Comparison of ENCODE assay signal across 1 cellular context in the genomic region with DNA sequence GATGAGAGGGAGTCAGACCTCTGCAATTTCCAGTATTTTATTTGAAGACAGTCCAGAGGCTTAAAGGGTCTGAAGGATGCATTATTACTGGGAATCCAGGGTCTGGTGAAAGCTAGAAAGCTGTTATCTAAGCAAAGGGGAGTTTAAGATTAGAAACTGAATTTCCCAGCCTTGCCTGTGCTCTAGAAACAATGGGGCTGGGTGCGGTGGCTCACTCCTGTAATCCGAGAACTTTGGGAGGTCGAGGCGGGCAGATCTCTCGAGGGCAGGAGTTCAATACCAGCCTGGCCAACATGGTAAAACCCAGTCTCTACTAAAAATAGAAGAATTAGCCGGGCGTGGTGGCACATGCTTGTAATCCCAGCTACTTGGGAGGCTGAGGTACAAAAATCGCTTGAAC.
TF ChIP-seq lines count a peak whose summit lies in the region.

No MANE protein-coding gene starts in this region.

TF ChIP-seq in GM23338, 12 proteins besides CTCF, POLR2A, EP300 and RAD21 (continued from another document):
- TF ChIP-seq, protein P1, sequence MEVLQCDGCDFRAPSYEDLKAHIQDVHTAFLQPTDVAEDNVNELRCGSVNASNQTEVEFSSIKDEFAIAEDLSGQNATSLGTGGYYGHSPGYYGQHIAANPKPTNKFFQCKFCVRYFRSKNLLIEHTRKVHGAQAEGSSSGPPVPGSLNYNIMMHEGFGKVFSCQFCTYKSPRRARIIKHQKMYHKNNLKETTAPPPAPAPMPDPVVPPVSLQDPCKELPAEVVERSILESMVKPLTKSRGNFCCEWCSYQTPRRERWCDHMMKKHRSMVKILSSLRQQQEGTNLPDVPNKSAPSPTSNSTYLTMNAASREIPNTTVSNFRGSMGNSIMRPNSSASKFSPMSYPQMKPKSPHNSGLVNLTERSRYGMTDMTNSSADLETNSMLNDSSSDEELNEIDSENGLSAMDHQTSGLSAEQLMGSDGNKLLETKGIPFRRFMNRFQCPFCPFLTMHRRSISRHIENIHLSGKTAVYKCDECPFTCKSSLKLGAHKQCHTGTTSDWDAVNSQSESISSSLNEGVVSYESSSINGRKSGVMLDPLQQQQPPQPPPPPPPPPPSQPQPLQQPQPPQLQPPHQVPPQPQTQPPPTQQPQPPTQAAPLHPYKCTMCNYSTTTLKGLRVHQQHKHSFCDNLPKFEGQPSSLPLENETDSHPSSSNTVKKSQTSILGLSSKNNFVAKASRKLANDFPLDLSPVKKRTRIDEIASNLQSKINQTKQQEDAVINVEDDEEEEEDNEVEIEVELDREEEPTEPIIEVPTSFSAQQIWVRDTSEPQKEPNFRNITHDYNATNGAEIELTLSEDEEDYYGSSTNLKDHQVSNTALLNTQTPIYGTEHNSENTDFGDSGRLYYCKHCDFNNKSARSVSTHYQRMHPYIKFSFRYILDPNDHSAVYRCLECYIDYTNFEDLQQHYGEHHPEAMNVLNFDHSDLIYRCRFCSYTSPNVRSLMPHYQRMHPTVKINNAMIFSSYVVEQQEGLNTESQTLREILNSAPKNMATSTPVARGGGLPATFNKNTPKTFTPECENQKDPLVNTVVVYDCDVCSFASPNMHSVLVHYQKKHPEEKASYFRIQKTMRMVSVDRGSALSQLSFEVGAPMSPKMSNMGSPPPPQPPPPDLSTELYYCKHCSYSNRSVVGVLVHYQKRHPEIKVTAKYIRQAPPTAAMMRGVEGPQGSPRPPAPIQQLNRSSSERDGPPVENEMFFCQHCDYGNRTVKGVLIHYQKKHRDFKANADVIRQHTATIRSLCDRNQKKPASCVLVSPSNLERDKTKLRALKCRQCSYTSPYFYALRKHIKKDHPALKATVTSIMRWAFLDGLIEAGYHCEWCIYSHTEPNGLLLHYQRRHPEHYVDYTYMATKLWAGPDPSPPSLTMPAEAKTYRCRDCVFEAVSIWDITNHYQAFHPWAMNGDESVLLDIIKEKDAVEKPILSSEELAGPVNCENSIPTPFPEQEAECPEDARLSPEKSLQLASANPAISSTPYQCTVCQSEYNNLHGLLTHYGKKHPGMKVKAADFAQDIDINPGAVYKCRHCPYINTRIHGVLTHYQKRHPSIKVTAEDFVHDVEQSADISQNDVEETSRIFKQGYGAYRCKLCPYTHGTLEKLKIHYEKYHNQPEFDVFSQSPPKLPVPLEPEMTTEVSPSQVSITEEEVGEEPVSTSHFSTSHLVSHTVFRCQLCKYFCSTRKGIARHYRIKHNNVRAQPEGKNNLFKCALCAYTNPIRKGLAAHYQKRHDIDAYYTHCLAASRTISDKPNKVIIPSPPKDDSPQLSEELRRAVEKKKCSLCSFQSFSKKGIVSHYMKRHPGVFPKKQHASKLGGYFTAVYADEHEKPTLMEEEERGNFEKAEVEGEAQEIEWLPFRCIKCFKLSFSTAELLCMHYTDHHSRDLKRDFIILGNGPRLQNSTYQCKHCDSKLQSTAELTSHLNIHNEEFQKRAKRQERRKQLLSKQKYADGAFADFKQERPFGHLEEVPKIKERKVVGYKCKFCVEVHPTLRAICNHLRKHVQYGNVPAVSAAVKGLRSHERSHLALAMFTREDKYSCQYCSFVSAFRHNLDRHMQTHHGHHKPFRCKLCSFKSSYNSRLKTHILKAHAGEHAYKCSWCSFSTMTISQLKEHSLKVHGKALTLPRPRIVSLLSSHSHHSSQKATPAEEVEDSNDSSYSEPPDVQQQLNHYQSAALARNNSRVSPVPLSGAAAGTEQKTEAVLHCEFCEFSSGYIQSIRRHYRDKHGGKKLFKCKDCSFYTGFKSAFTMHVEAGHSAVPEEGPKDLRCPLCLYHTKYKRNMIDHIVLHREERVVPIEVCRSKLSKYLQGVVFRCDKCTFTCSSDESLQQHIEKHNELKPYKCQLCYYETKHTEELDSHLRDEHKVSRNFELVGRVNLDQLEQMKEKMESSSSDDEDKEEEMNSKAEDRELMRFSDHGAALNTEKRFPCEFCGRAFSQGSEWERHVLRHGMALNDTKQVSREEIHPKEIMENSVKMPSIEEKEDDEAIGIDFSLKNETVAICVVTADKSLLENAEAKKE (CRISPR knock-in tag; IDR thresholded peaks at IDR 0.05): no peak
- no peak for TF ChIP-seq EZH2 (IDR thresholded peaks at IDR 0.05; ENCODE audit: low read depth, unreplicated experiment)
- TF ChIP-seq, protein P2, sequence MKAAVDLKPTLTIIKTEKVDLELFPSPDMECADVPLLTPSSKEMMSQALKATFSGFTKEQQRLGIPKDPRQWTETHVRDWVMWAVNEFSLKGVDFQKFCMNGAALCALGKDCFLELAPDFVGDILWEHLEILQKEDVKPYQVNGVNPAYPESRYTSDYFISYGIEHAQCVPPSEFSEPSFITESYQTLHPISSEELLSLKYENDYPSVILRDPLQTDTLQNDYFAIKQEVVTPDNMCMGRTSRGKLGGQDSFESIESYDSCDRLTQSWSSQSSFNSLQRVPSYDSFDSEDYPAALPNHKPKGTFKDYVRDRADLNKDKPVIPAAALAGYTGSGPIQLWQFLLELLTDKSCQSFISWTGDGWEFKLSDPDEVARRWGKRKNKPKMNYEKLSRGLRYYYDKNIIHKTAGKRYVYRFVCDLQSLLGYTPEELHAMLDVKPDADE (IDR thresholded peaks at IDR 0.05): no peak
- no peak for TF ChIP-seq NANOG (IDR thresholded peaks at IDR 0.05; ENCODE audit: borderline replicate concordance)
- no peak for TF ChIP-seq ZNF114 (CRISPR knock-in tag; IDR thresholded peaks at IDR 0.05)
- TF ChIP-seq ZNF331 (CRISPR knock-in tag; IDR thresholded peaks at IDR 0.05; ENCODE audit: low read depth): no peak
- TF ChIP-seq POLR2AphosphoS5 (IDR thresholded peaks at IDR 0.05; ENCODE audit: low read depth): no peak
- TF ChIP-seq EZH2phosphoT487 (IDR thresholded peaks at IDR 0.05; ENCODE audit: unreplicated experiment): no peak
- no peak for TF ChIP-seq STAT1 (IDR thresholded peaks at IDR 0.05; ENCODE audit: unreplicated experiment)
- no peak for TF ChIP-seq REST (IDR thresholded peaks at IDR 0.05; ENCODE audit: unreplicated experiment)
- TF ChIP-seq CREB1 (CRISPR knock-in tag; IDR thresholded peaks at IDR 0.05; ENCODE audit: low read depth): no peak
